ENCODE assay signal across 21 cellular contexts in the genomic region with DNA sequence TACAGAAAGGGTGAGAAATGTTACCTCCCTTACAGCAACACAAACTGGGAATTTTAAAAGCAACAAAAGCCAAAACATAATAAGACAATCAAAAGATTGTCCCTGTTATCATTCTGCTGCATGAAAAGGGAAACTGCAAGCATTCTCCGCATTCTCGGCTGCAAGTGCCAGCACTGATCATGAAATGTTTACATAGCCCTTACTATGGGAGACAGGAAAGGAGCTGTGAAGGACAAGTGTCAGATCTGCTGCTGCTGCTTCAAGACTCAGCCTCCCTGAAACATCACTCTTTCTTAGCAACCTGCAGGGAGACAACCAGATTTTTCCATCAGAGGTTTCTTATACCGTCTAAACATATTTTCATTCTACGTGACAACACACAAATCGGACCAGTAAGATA. TPM values are rescaled to one million over a fixed set of nuclear protein-coding genes. Genes with fewer than 3 reads are reported as not detected.
A peak's percentile ranks its signal among the peaks of the same experiment; 100 is the strongest.
DNase-seq lines count a peak whose midpoint lies in the region; ATAC-seq, FAIRE-seq and TF ChIP-seq lines count a peak whose summit lies in the region.
"Had no signal": no experiment of that assay in that cellular context is flagged by ENCODE, and none has a peak within 500 bp of the region (broad histone marks: within the 10 kb centered on the region; RNA-seq: fewer than 3 reads in every experiment).

No MANE protein-coding gene starts in this region.

- H3K79me2 ChIP-seq in SK-N-SH (ENCODE audit: insufficient read depth), result peaks cover 85% of the 10 kb centered on the region
- H3K79me2 ChIP-seq in endothelial cell of umbilical vein (ENCODE audit: control insufficient read depth, insufficient read depth, low read length), result peaks cover 7% of the 10 kb centered on the region

- H3K9ac ChIP-seq in SK-N-SH (no peak overlapping the region), endothelial cell of umbilical vein (replicated peaks; ENCODE audit: extremely low read depth, insufficient read depth, low read length) (peak overlapping the region; percentile 34)
- H3K9ac ChIP-seq: BLaER1 treated with 17β-estradiol and CSF1 and Interleukin-3, amounts not matched to agents 10 nM and 100 nM had no signal

- H4K20me1 ChIP-seq in SK-N-SH (ENCODE audit: insufficient read depth), result peaks cover 16% of the 10 kb centered on the region; the same call in 1 of the 2 replicates
- H4K20me1 ChIP-seq in endothelial cell of umbilical vein (replicated peaks; ENCODE audit: control insufficient read depth, extremely low read depth, insufficient read depth, low read length), result no peaks in the 10 kb centered on the region
- H4K20me1 ChIP-seq: BLaER1 treated with 17β-estradiol and CSF1 and Interleukin-3, amounts not matched to agents 10 nM and 100 nM had no signal

- H3K36me3 ChIP-seq in SK-N-SH (replicated peaks in 1 of 2; ENCODE audit: control insufficient read depth in 1 of 2, insufficient read depth in 2 of 2, low read length in 1 of 2) (no peaks in the 10 kb centered on the region), endothelial cell of umbilical vein (ENCODE audit: control insufficient read depth in 2 of 2, extremely low read depth in 1 of 2, insufficient read depth in 2 of 2, low read length in 2 of 2) (no peaks in the 10 kb centered on the region), small intestine (ENCODE audit: control insufficient read depth in 2 of 2, insufficient read depth in 2 of 2, low read length in 2 of 2) (no peaks in the 10 kb centered on the region)
- H3K36me3 ChIP-seq: BLaER1 treated with 17β-estradiol and CSF1 and Interleukin-3, amounts not matched to agents 10 nM and 100 nM; tibial artery had no signal

- no peak for TF ChIP-seq EP300 in SK-N-SH (IDR thresholded peaks at IDR 0.05; ENCODE audit: borderline replicate concordance in 1 of 2, low read depth in 1 of 2, low read length in 1 of 2)

- H3K27me3 Mint-ChIP-seq in nephron (ENCODE audit: low read depth), result no peaks in the 10 kb centered on the region
- H3K27me3 Mint-ChIP-seq: IgD-negative memory B cell had no signal

- H3K27ac ChIP-seq in SK-N-SH (ENCODE audit: low read depth in 2 of 2, low read length in 1 of 2) (no peak overlapping the region), endothelial cell of umbilical vein (ENCODE audit: insufficient read depth, low read depth, low read length) (no peak overlapping the region), small intestine (ENCODE audit: low read depth in 1 of 2, low read length in 1 of 2) (no peak overlapping the region)
- H3K27ac ChIP-seq: BLaER1 treated with 17β-estradiol and CSF1 and Interleukin-3, amounts not matched to agents 10 nM and 100 nM; tibial artery had no signal

- CTCF ChIA-PET in SK-N-SH (lab: Yijun Ruan, JAX), result no interaction called here
- CTCF ChIA-PET in endothelial cell of umbilical vein (lab: Charles Lee), result interaction anchor here (0.8 to 0.9 kb wide), 2 partner anchors 9 to 13 kb away, joined by 3 to 4 read pairs; no protein-coding TSS in a partner anchor

- H3K4me1 ChIP-seq in SK-N-SH (ENCODE audit: control insufficient read depth in 1 of 2, insufficient read depth in 2 of 2, low read depth in 1 of 2, low read length in 1 of 2) (no peaks in the 10 kb centered on the region; a peak in 1 of 4 replicates), endothelial cell of umbilical vein (ENCODE audit: control insufficient read depth, extremely low read depth, insufficient read depth, low read length) (peaks cover 20% of the 10 kb centered on the region), small intestine (ENCODE audit: control insufficient read depth in 2 of 2, insufficient read depth in 1 of 2, low read depth in 1 of 2, low read length in 1 of 2) (peaks cover 0 to 3% of the 10 kb centered on the region in 2 donors)

- intact Hi-C loops in endothelial cell of umbilical vein (cut with micrococcal nuclease), result no loop called here

- dilution Hi-C loops in endothelial cell of umbilical vein (cut with MboI; ENCODE audit: extremely low pct_ligation_motif_present, low sequenced_read_pairs), result no loop called here

- no TSS peak for BruUV-seq in endothelial cell of umbilical vein (replicated peaks; lab: Mats Ljungman, UMichigan)

- no peaks in the 10 kb centered on the region for H3K9me2 ChIP-seq in SK-N-SH

- H3K9me3 ChIP-seq in SK-N-SH, result no peaks in the 10 kb centered on the region
- H3K9me3 ChIP-seq in endothelial cell of umbilical vein (replicated peaks; ENCODE audit: control insufficient read depth, insufficient read depth, low read length), result no peaks in the 10 kb centered on the region
- H3K9me3 ChIP-seq in small intestine (ENCODE audit: control insufficient read depth, low read depth), result no peaks in the 10 kb centered on the region
- H3K9me3 ChIP-seq: BLaER1 treated with 17β-estradiol and CSF1 and Interleukin-3, amounts not matched to agents 10 nM and 100 nM; tibial artery had no signal

- H3K9me1 ChIP-seq in endothelial cell of umbilical vein (replicated peaks; ENCODE audit: control insufficient read depth, extremely low read depth, insufficient read depth, low read length), result no peaks in the 10 kb centered on the region

- no peaks in the 10 kb centered on the region for H3K27me3 ChIP-seq in SK-N-SH (ENCODE audit: insufficient read depth)
- H3K27me3 ChIP-seq in endothelial cell of umbilical vein (ENCODE audit: control insufficient read depth in 2 of 2, insufficient read depth in 2 of 2, low read length in 2 of 2), result no peaks in the 10 kb centered on the region
- H3K27me3 ChIP-seq in small intestine (ENCODE audit: control insufficient read depth in 2 of 2, insufficient read depth in 2 of 2, low read length in 2 of 2), result no peaks in the 10 kb centered on the region
- H3K27me3 ChIP-seq: BLaER1 treated with 17β-estradiol and CSF1 and Interleukin-3, amounts not matched to agents 10 nM and 100 nM; tibial artery had no signal

- no peak for TF ChIP-seq RAD21 in SK-N-SH (IDR thresholded peaks at IDR 0.05; ENCODE audit: low read length)

- H2AFZ ChIP-seq in SK-N-SH (ENCODE audit: low read depth) (no peak overlapping the region), endothelial cell of umbilical vein (ENCODE audit: low read depth, low read length) (no peak overlapping the region)

- 52% methylated on average over 5 of the region's 5 CpGs for WGBS in SK-N-SH (ENCODE audit: low lambda C conversion rate)
- 54 to 65% (median 58%) methylated on average over 5 of the region's 5 CpGs for WGBS in small intestine, 3 donors

- no peaks in the 10 kb centered on the region for H3F3A ChIP-seq in SK-N-SH (replicated peaks; ENCODE audit: insufficient read depth)

- H3K4me1 Mint-ChIP-seq in nephron, result peaks cover 27% of the 10 kb centered on the region
- H3K4me1 Mint-ChIP-seq: activated naive CD4-positive, alpha-beta T cell treated with anti-CD3 and anti-CD28 coated beads, Interleukin-2, amount 50 U/mL, for 24 hours; T-helper 17 cell had no signal

- no peaks in the 10 kb centered on the region for H3K36me3 Mint-ChIP-seq in nephron (ENCODE audit: low read depth)
- H3K36me3 Mint-ChIP-seq: activated naive CD4-positive, alpha-beta T cell treated with anti-CD3 and anti-CD28 coated beads, Interleukin-2, amount 50 U/mL, for 24 hours had no signal

- peak overlapping the region; percentile 11 to 16 (median 13) for H3K27ac Mint-ChIP-seq in nephron
- H3K27ac Mint-ChIP-seq: activated naive CD4-positive, alpha-beta T cell treated with anti-CD3 and anti-CD28 coated beads, Interleukin-2, amount 50 U/mL, for 24 hours; IgD-negative memory B cell; T-helper 17 cell had no signal

- ATAC-seq in HG03159 (IDR thresholded peaks at IDR 0.05; ENCODE audit: unreplicated experiment), result no peak
- ATAC-seq: HCT116, T-helper 17 cell had no signal

- FAIRE-seq in GM19239 (lab: Jason Lieb, UNC) (peak; percentile 53), endothelial cell of umbilical vein (lab: Jason Lieb, UNC) (peak; percentile 74), small intestine (lab: Jason Lieb, UNC) (no peak)
- FAIRE-seq: bronchial epithelial cell had no signal

- H3K4me3 ChIP-seq in SK-N-SH (ENCODE audit: low read depth in 2 of 2, low read length in 1 of 2) (no peak overlapping the region), endothelial cell of umbilical vein (replicated peaks in 1 of 3; ENCODE audit: insufficient read depth in 1 of 3, low read depth in 1 of 3, low read length in 3 of 3) (no peak overlapping the region), small intestine (ENCODE audit: low read depth in 1 of 2, low read length in 2 of 2) (no peak overlapping the region)
- H3K4me3 ChIP-seq: BLaER1 treated with 17β-estradiol and CSF1 and Interleukin-3, amounts not matched to agents 10 nM and 100 nM; lung; tibial artery had no signal

- H3K4me3 Mint-ChIP-seq in nephron, result no peak overlapping the region
- H3K4me3 Mint-ChIP-seq: activated naive CD4-positive, alpha-beta T cell treated with anti-CD3 and anti-CD28 coated beads, Interleukin-2, amount 50 U/mL, for 24 hours; T-helper 17 cell had no signal

- H3K9me3 Mint-ChIP-seq in nephron, result no peaks in the 10 kb centered on the region
- H3K9me3 Mint-ChIP-seq: activated naive CD4-positive, alpha-beta T cell treated with anti-CD3 and anti-CD28 coated beads, Interleukin-2, amount 50 U/mL, for 24 hours had no signal

- TF ChIP-seq CTCF in SK-N-SH (IDR thresholded peaks at IDR 0.05) (no peak), endothelial cell of umbilical vein (IDR thresholded peaks at IDR 0.05; ENCODE audit: extremely low read depth in 1 of 2, insufficient read depth in 1 of 2, low read depth in 1 of 2, low read length in 2 of 2) (no peak), nephron (IDR thresholded peaks at IDR 0.05; ENCODE audit: unreplicated experiment in 3 of 3) (no peak)

- H3K4me2 ChIP-seq in SK-N-SH (peak overlapping the region; percentile 11; the same call in 1 of the 2 replicates), endothelial cell of umbilical vein (ENCODE audit: insufficient read depth, low read length) (peak overlapping the region; percentile 43)
- H3K4me2 ChIP-seq: BLaER1 treated with 17β-estradiol and CSF1 and Interleukin-3, amounts not matched to agents 10 nM and 100 nM had no signal

- POLR2A ChIA-PET in SK-N-SH (lab: Yijun Ruan, JAX), result no interaction called here
- POLR2A ChIA-PET in endothelial cell of umbilical vein (lab: Charles Lee), result no interaction called here

- no peak for TF ChIP-seq POLR2A in endothelial cell of umbilical vein (IDR thresholded peaks at IDR 0.05; ENCODE audit: low read depth, low read length)

- no peak for DNase-seq in GM19239 (ENCODE audit: insufficient read length, low spot score)
- no peak for DNase-seq in SK-N-SH
- DNase-seq in endothelial cell of umbilical vein (ENCODE audit: low read depth, low spot score), result peak; percentile 58
- no peak for DNase-seq in small intestine
- DNase-seq in HPDE6-E6E7 (ENCODE audit: extremely low spot score), result no peak
- DNase-seq in AG08396 (ENCODE audit: low spot score), result no peak
- DNase-seq: activated CD4-positive, CD25-positive, alpha-beta regulatory T cell treated with anti-CD3 and anti-CD28 coated beads, Interleukin-2, amount 50 U/mL, for 72 hours; activated CD8-positive, alpha-beta memory T cell treated with anti-CD3 and anti-CD28 coated beads, Interleukin-2, amount 50 U/mL, for 48 hours; foreskin fibroblast; NK-92 treated with Interleukin-12 subunit alpha and Interleukin-12 subunit beta, amount 100 ng/mL, for 24 hours; Right ventricle myocardium superior; T-helper 17 cell; tibial artery had no signal

RNA-seq across cellular contexts. Expression of gene DENND5B, which starts 20.1 kb away (rescaled TPM):
- polyA plus RNA-seq in SK-N-SH (2012; rRNA removed) (5.3 and 9.0 TPM in 2 replicates), endothelial cell of umbilical vein (7.8 and 10.3 TPM in 2 replicates), small intestine (1 to 10 TPM; 4.1 to 9.8 (median 6.5) TPM)
- polyA plus RNA-seq in SK-N-SH (2012; cell fraction: cytosol; rRNA removed), result 7.7 and 8.5 TPM in 2 replicates
- polyA plus RNA-seq in SK-N-SH (2012; cell fraction: nucleus; rRNA removed), result 4.4 and 8.2 TPM in 2 replicates
- 18.3 and 22.0 TPM in 2 replicates for total RNA-seq in endothelial cell of umbilical vein
- polyA plus RNA-seq in endothelial cell of umbilical vein (2011; cell fraction: cytosol; rRNA removed), result 8.7 and 9.8 TPM in 2 replicates
- polyA plus RNA-seq in endothelial cell of umbilical vein (2011; cell fraction: nucleus; rRNA removed), result 10.6 and 11.3 TPM in 2 replicates
- polyA plus RNA-seq in endothelial cell of umbilical vein (2012), result 11.2 and 14.4 TPM in 2 replicates
- 30.2 and 30.8 TPM in 2 replicates for polyA minus RNA-seq in endothelial cell of umbilical vein
- 21.3 TPM for polyA minus RNA-seq in endothelial cell of umbilical vein (2011; cell fraction: cytosol; rRNA and poly(A)+ RNA removed)
- 28.5 and 43.1 TPM in 2 replicates for polyA minus RNA-seq in endothelial cell of umbilical vein (2011; cell fraction: nucleus; rRNA and poly(A)+ RNA removed)
